ENCODE assay signal across 32 cellular contexts in genomic region chr3:182292586-182292985, GRCh38.
"Had no signal": no experiment of that assay in that cellular context is flagged by ENCODE, and none has a peak within 500 bp of the region (broad histone marks: within the 10 kb centered on the region; RNA-seq: fewer than 3 reads in every experiment).

No MANE protein-coding gene starts in this region.

- H3K27me3 Mint-ChIP-seq: activated B cell treated with CpG ODN at 0.5 μM for 24 hours; activated naive CD8-positive, alpha-beta T cell; brain; stimulated activated naive CD8-positive, alpha-beta T cell treated with anti-CD3 and anti-CD28 coated beads, Interleukin-15, Interleukin-2, amounts not matched to agents 100 ng/mL and 50 ng/mL, for 24 hours had no signal

- H3K36me3 Mint-ChIP-seq: activated naive CD8-positive, alpha-beta T cell; brain; naive thymus-derived CD8-positive, alpha-beta T cell had no signal

- H3K4me1 ChIP-seq: colonic mucosa, gastrocnemius medialis, left lung, lower lobe of right lung, right lobe of liver had no signal

- H3K27ac ChIP-seq: cardiac muscle cell, colonic mucosa, epithelial cell of prostate, gastrocnemius medialis, hepatocyte, left lung, lower lobe of right lung, right lobe of liver, thoracic aorta had no signal

- H3K4me1 Mint-ChIP-seq: activated B cell treated with CpG ODN at 0.5 μM for 24 hours; naive thymus-derived CD8-positive, alpha-beta T cell had no signal

- H3K27me3 ChIP-seq: cardiac muscle cell, colonic mucosa, gastrocnemius medialis, hepatocyte, left lung, right lobe of liver had no signal

- H3K9me3 Mint-ChIP-seq: activated B cell treated with CpG ODN at 0.5 μM for 24 hours; stimulated activated naive CD8-positive, alpha-beta T cell treated with anti-CD3 and anti-CD28 coated beads, Interleukin-15, Interleukin-2, amounts not matched to agents 100 ng/mL and 50 ng/mL, for 24 hours; T-helper 2 cell treated with Interferon-gamma antibody and Interleukin-4, amounts not matched to agents 5 μg/mL and 100 μg/mL, for 36 hours had no signal

- H2AFZ ChIP-seq: hepatocyte had no signal

- H3K79me2 ChIP-seq: hepatocyte had no signal

- H3K36me3 ChIP-seq: cardiac muscle cell, colonic mucosa, gastrocnemius medialis, left lung, lower lobe of right lung, right lobe of liver, thoracic aorta had no signal

- H3K27ac Mint-ChIP-seq: activated B cell treated with CpG ODN at 0.5 μM for 24 hours; activated naive CD8-positive, alpha-beta T cell; activated T-cell treated with anti-CD3 and anti-CD28 coated beads, Interleukin-2, amount 50 U/mL, for 72 hours; naive thymus-derived CD8-positive, alpha-beta T cell; stimulated activated naive CD8-positive, alpha-beta T cell treated with anti-CD3 and anti-CD28 coated beads, Interleukin-15, Interleukin-2, amounts not matched to agents 100 ng/mL and 50 ng/mL, for 24 hours; T-helper 2 cell treated with Interferon-gamma antibody and Interleukin-4, amounts not matched to agents 5 μg/mL and 100 μg/mL, for 36 hours had no signal

- H3K4me2 ChIP-seq: hepatocyte had no signal

- ATAC-seq: activated T-cell treated with anti-CD3 and anti-CD28 coated beads, Interleukin-2, amount 50 U/mL, for 72 hours; gastrocnemius medialis; left lung; lower lobe of right lung; naive thymus-derived CD8-positive, alpha-beta T cell; right lobe of liver had no signal

- H3K9me3 ChIP-seq: colonic mucosa, gastrocnemius medialis, left lung, lower lobe of right lung, right lobe of liver, thoracic aorta had no signal

- FAIRE-seq: endometrium, keratinocyte, urothelium cell line had no signal

- H3K4me3 Mint-ChIP-seq: activated B cell treated with CpG ODN at 0.5 μM for 24 hours; activated naive CD8-positive, alpha-beta T cell; activated T-cell treated with anti-CD3 and anti-CD28 coated beads, Interleukin-2, amount 50 U/mL, for 72 hours; brain; naive thymus-derived CD8-positive, alpha-beta T cell; neural crest cell; stimulated activated naive CD8-positive, alpha-beta T cell treated with anti-CD3 and anti-CD28 coated beads, Interleukin-15, Interleukin-2, amounts not matched to agents 100 ng/mL and 50 ng/mL, for 24 hours; T-helper 2 cell treated with Interferon-gamma antibody and Interleukin-4, amounts not matched to agents 5 μg/mL and 100 μg/mL, for 36 hours had no signal

- H3K4me3 ChIP-seq: cardiac muscle cell, colonic mucosa, gastrocnemius medialis, hepatocyte, left lung, lower lobe of right lung, right lobe of liver, thoracic aorta had no signal

- DNase-seq: activated B cell treated with CpG ODN at 0.5 μM for 24 hours; activated CD4-positive, alpha-beta T cell treated with anti-CD3 and anti-CD28 coated beads for 4 hours; activated CD4-positive, alpha-beta T cell treated with anti-CD3 and anti-CD28 coated beads, Interleukin-2, amount 50 U/mL, for 4 hours; activated naive CD4-positive, alpha-beta T cell treated with Interleukin-2 at 50 U/mL for 16 hours; activated T-cell treated with anti-CD3 and anti-CD28 coated beads for 4 hours; activated T-cell treated with anti-CD3 and anti-CD28 coated beads, Interleukin-2, amount 50 U/mL, for 72 hours; anterior cingulate cortex; cerebellar nuclear complex; colonic mucosa; effector CD8-positive, alpha-beta T cell; gastrocnemius medialis; left lung; lower lobe of right lung; mesenchymal stem cell; naive thymus-derived CD8-positive, alpha-beta T cell; right lobe of liver; stimulated activated CD4-positive, alpha-beta T cell treated with anti-CD3 and anti-CD28 coated beads, Interleukin-12 subunit alpha, Interleukin-12 subunit beta, amount 100 ng/mL, for 4 hours; stimulated activated CD4-positive, alpha-beta T cell treated with anti-CD3 and anti-CD28 coated beads, Interleukin-4, amount 100 ng/mL, for 1 hour; T-helper 1 cell; trophoblast cell had no signal
